8 cellular contexts compared by ENCODE assay signal in the genomic region with DNA sequence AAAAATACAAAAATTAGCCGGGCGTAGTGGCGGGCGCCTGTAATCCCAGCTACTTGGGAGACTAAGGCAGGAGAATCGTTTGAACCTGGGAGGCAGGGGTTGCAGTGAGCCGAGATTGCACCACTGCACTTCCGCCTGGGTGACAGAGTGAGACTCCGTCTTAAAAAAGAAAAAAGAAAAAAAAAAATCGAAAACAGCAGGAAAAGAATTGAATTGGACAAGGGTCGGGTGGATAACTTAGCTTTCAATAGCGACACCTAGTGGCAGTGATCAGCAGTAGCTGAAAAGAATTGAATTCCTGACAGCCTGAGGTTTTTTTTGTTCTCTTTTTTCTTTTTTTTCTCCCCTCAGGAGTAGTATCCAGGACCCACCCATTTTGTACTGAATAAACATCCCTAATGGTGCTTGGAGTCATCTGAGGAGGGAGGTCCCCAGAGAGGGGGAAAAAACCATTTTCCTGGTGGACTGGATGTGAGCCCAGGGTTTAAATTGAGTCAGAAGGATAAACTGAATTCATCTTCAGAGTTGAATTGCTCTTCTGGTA. TPM values are rescaled to one million over a fixed set of nuclear protein-coding genes. Genes with fewer than 3 reads are reported as not detected.
DNase-seq lines count a peak whose midpoint lies in the region; ATAC-seq, FAIRE-seq and TF ChIP-seq lines count a peak whose summit lies in the region.

No MANE protein-coding gene starts in this region.

- no peak for TF ChIP-seq POLR2A in GM12878 (IDR thresholded peaks at IDR 0.05; ENCODE audit: low read depth, low read length)

- TF ChIP-seq CTCF in GM12864 (IDR thresholded peaks at IDR 0.05; ENCODE audit: low read depth, low read length, missing control alignments) (peak; percentile 81), GM12878 (IDR thresholded peaks at IDR 0.05 in 2 of 3, conservative IDR thresholded peaks at IDR 0.05 in 1 of 3; ENCODE audit: control insufficient read depth in 2 of 3, extremely low read depth in 1 of 3, insufficient read depth in 1 of 3, low read depth in 3 of 3, low read length in 3 of 3) (peak; percentile 72 to 82 (median 78))

- BruUV-seq in GM12878 (replicated peaks; lab: Mats Ljungman, UMichigan): no TSS peak

- no peaks in the 10 kb centered on the region; a peak in 1 of 4 replicates for H3K36me3 ChIP-seq in GM12878 (ENCODE audit: control insufficient read depth in 2 of 2, insufficient read depth in 2 of 2, low read length in 1 of 2)
- no peaks in the 10 kb centered on the region for H3K36me3 ChIP-seq in skeletal muscle tissue (ENCODE audit: control insufficient read depth in 3 of 3, insufficient read depth in 3 of 3, low read length in 3 of 3)

- FAIRE-seq in GM12878 (lab: Jason Lieb, UNC): peak; percentile 77

- SMC1A ChIA-PET in GM12878 (lab: Charles Lee; ENCODE audit: uncharacterized antibody, unreplicated experiment): interaction anchor here (0.6 to 2.8 kb wide), 20 partner anchors 9 to 405 kb away, joined by 3 to 63 read pairs (median 4); partner anchors contain the start of gene OSBPL3

- H3K27ac ChIP-seq in GM12878 (ENCODE audit: control insufficient read depth, insufficient read depth) (no peak overlapping the region), skeletal muscle tissue (ENCODE audit: low read depth, low read length) (no peak overlapping the region)

- H3K9ac ChIP-seq in GM12878 (ENCODE audit: control insufficient read depth, insufficient read depth, low read length) (no peak overlapping the region), skeletal muscle tissue (ENCODE audit: low read depth in 1 of 3, low read length in 3 of 3) (peak overlapping the region in 2 of 3 donors; percentile 56 to 57)

- ATAC-seq in GM12878 (peak; percentile 79), HG03108 (IDR thresholded peaks at IDR 0.05; ENCODE audit: unreplicated experiment) (no peak)

- TF ChIP-seq EP300 in GM12878 (IDR thresholded peaks at IDR 0.05; ENCODE audit: borderline replicate concordance in 1 of 2, control insufficient read depth in 1 of 2, low read depth in 2 of 2, low read length in 2 of 2): no peak

- POLR2A ChIA-PET in GM12878 (lab: Charles Lee): interaction anchor here (0.7 to 1.0 kb wide), 2 partner anchors 20 to 22 kb away, joined by 3 to 4 read pairs; no protein-coding TSS in a partner anchor

- in situ Hi-C loops in GM12878 (cut with MboI): no loop called here

- 36% methylated on average over 11 of the region's 11 CpGs for WGBS in GM12878 (ENCODE audit: insufficient coverage, insufficient replicate concordance, low lambda C conversion rate, missing lambda C conversion rate)

- H3K4me1 ChIP-seq in GM12878 (ENCODE audit: control insufficient read depth, insufficient read depth, low read length) (no peaks in the 10 kb centered on the region), skeletal muscle tissue (ENCODE audit: control insufficient read depth in 3 of 3, insufficient read depth in 3 of 3, low read length in 3 of 3) (no peaks in the 10 kb centered on the region)

- no peak overlapping the region for H3K4me2 ChIP-seq in GM12878 (ENCODE audit: control insufficient read depth, insufficient read depth)

- H3K9me3 ChIP-seq in GM12878 (replicated peaks; ENCODE audit: control insufficient read depth, insufficient read depth, low read length) (peaks cover 2% of the 10 kb centered on the region), skeletal muscle tissue (ENCODE audit: control insufficient read depth in 3 of 3, low read length in 3 of 3) (no peaks in the 10 kb centered on the region)

- H2AFZ ChIP-seq in GM12878 (ENCODE audit: control insufficient read depth, low read depth, low read length): no peak overlapping the region; the same call in 1 of the 2 replicates

- peak overlapping the region; percentile 3; the same call in 1 of the 2 replicates for H3K4me3 ChIP-seq in GM12864 (ENCODE audit: low read depth, low read length)
- no peak overlapping the region for H3K4me3 ChIP-seq in GM12878
- peak overlapping the region; percentile 27 to 61 (median 36) for H3K4me3 ChIP-seq in skeletal muscle tissue (ENCODE audit: low read length in 3 of 3)

- RAD21 ChIA-PET in GM12878 (lab: Charles Lee; ENCODE audit: unreplicated experiment): interaction anchor here (0.6 to 2.8 kb wide), 14 partner anchors 8 to 258 kb away, joined by 3 to 47 read pairs (median 5); partner anchors contain the start of gene OSBPL3

- peak; percentile 86 for TF ChIP-seq RAD21 in GM12878 (IDR thresholded peaks at IDR 0.05; ENCODE audit: insufficient read depth, low read depth, low read length)

- CTCF ChIA-PET in GM12878 (lab: Yijun Ruan, JAX): interaction anchor here (0.5 to 8.2 kb wide), 40 partner anchors 9 to 494 kb away, joined by 3 to 119 read pairs (median 4); partner anchors contain the start of gene OSBPL3

- H3K79me2 ChIP-seq in GM12878 (ENCODE audit: control insufficient read depth, insufficient read depth, low read length): no peaks in the 10 kb centered on the region

- no peaks in the 10 kb centered on the region; a peak in 1 of 4 replicates for H3K27me3 ChIP-seq in GM12878 (replicated peaks in 1 of 2; ENCODE audit: control insufficient read depth in 2 of 2, insufficient read depth in 2 of 2, low read length in 1 of 2)
- H3K27me3 ChIP-seq in skeletal muscle tissue (ENCODE audit: control insufficient read depth in 3 of 3, insufficient read depth in 3 of 3, low read length in 3 of 3): no peaks in the 10 kb centered on the region

- DNase-seq in 8988T (peak; percentile 29), GM12864 (ENCODE audit: low read depth) (peak; percentile 39), NCI-H1417 (lab: John Stamatoyannopoulos, UW) (peak; percentile 47 to 86 (median 62)), SKM-1 treated with dmso at 0.1 percent for 144 hours (lab: John Stamatoyannopoulos, UW; ENCODE audit: unreplicated experiment) (peak; percentile 77), GM12878 (ENCODE audit: low read depth, low spot score) (no peak), iPS-NIHi11 (ENCODE audit: low spot score) (peak; percentile 83)

- intact Hi-C loops in GM12878 (cut with micrococcal nuclease; ENCODE audit: unreplicated experiment): loop anchor here (1.0 to 2.0 kb wide), 3 partner anchors 89 to 258 kb away; partner anchors contain the start of gene OSBPL3

- no peaks in the 10 kb centered on the region for H4K20me1 ChIP-seq in GM12878 (ENCODE audit: control insufficient read depth, insufficient read depth)

TF ChIP-seq in GM12878, 131 proteins besides CTCF, POLR2A, EP300 and RAD21 (continues in another document):
- no peak for TF ChIP-seq SMARCA5 (IDR thresholded peaks at IDR 0.05)
- TF ChIP-seq NFYA (IDR thresholded peaks at IDR 0.05; ENCODE audit: borderline replicate concordance, low read depth, low read length): no peak
- peak; percentile 66; the same call in 1 of the 2 replicates for TF ChIP-seq ZNF384 (IDR thresholded peaks at IDR 0.05; ENCODE audit: borderline replicate concordance, low read depth, low read length)
- TF ChIP-seq MLLT1 (IDR thresholded peaks at IDR 0.05): peak; percentile 48; the same call in 1 of the 2 replicates
- TF ChIP-seq SREBF2 (IDR thresholded peaks at IDR 0.05; ENCODE audit: low read length): no peak
- no peak for TF ChIP-seq WRNIP1 (IDR thresholded peaks at IDR 0.05; ENCODE audit: borderline replicate concordance, low read depth, low read length)
- TF ChIP-seq, protein P1, sequence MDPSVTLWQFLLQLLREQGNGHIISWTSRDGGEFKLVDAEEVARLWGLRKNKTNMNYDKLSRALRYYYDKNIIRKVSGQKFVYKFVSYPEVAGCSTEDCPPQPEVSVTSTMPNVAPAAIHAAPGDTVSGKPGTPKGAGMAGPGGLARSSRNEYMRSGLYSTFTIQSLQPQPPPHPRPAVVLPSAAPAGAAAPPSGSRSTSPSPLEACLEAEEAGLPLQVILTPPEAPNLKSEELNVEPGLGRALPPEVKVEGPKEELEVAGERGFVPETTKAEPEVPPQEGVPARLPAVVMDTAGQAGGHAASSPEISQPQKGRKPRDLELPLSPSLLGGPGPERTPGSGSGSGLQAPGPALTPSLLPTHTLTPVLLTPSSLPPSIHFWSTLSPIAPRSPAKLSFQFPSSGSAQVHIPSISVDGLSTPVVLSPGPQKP (IDR thresholded peaks at IDR 0.05; ENCODE audit: low read depth, low read length): no peak
- peak in 1 of 2 experiments; percentile 18; a peak in 1 of 4 replicates for TF ChIP-seq IKZF2 (IDR thresholded peaks at IDR 0.05)
- no peak for TF ChIP-seq ZNF217 (IDR thresholded peaks at IDR 0.05)
- TF ChIP-seq RB1 (IDR thresholded peaks at IDR 0.05; ENCODE audit: borderline replicate concordance): no peak

RNA-seq across cellular contexts. Expression of gene CYCS, which starts 55.1 kb away (rescaled TPM):
- total RNA-seq in GM12878 (2013; cell fraction: nucleolus; rRNA removed): 33.1 and 34.4 TPM in 2 replicates
- 113 and 149 TPM in 2 replicates for total RNA-seq in GM12878 (2014; rRNA removed)
- 199 and 221 TPM in 2 replicates for total RNA-seq in GM12878 (2014; rRNA removed; fragmentation: Illumina TruSeq; extraction: Trizol)
- total RNA-seq in GM12878 (2021): 238 and 241 TPM in 2 replicates
- 48.2 TPM for polyA plus RNA-seq in GM12878 (2011; ENCODE audit: low read depth)
- 150 and 272 TPM in 2 replicates for polyA plus RNA-seq in GM12878 (2011; rRNA removed)
- polyA plus RNA-seq in GM12878 (2011; cell fraction: cytosol; rRNA removed): 26.3 and 38.7 TPM in 2 replicates
- 27.8 and 30.2 TPM in 2 replicates for polyA plus RNA-seq in GM12878 (2011; cell fraction: nucleus; rRNA removed)
- polyA plus RNA-seq in GM12878 (2012): 110 and 115 TPM in 2 replicates
- 475 and 485 TPM in 2 replicates for polyA plus RNA-seq in GM12878 (2014; fragmentation: Illumina TruSeq; extraction: Trizol)
- 100 to 1,000 TPM; 641 to 952 TPM for polyA plus RNA-seq in GM12878 (2014; fragmentation: Nextera tagmentation; extraction: Ambion mirVana)
- 130 and 188 TPM in 2 replicates for polyA plus RNA-seq in GM12878 (2014; rRNA removed)
- 100 to 1,000 TPM; 674 to 685 TPM for polyA plus RNA-seq in GM12878 (2016; fragmentation: Nextera tagmentation; extraction: Ambion mirVana)
- polyA minus RNA-seq in GM12878 (2011; rRNA and poly(A)+ RNA removed): 14.2 and 24.3 TPM in 2 replicates
- polyA minus RNA-seq in GM12878 (2011; cell fraction: cytosol; rRNA and poly(A)+ RNA removed): 17.2 and 25.3 TPM in 2 replicates
- polyA minus RNA-seq in GM12878 (2011; cell fraction: nucleus; rRNA and poly(A)+ RNA removed): 15.6 and 31.4 TPM in 2 replicates
- total RNA-seq in skeletal muscle tissue: 39.1 TPM
